Comparison of ENCODE assay signal across 1 cellular context in genomic region chr16:28491080-28491969, GRCh38.
TF ChIP-seq lines count a peak whose summit lies in the region.

No MANE protein-coding gene starts in this region.

TF ChIP-seq in HepG2, 621 proteins besides CTCF, POLR2A, EP300 and RAD21 (continued from another document and continues in another):
- TF ChIP-seq MTERF4 (CRISPR knock-in tag; IDR thresholded peaks at IDR 0.05) (peak; percentile 78; the same call in 1 of the 2 replicates), ETS1 (CRISPR knock-in tag; IDR thresholded peaks at IDR 0.05) (no peak), ZNF788 (CRISPR knock-in tag; IDR thresholded peaks at IDR 0.05; ENCODE audit: borderline replicate concordance) (no peak), MYPOP (CRISPR knock-in tag; IDR thresholded peaks at IDR 0.05) (peak; percentile 21), AHDC1 (CRISPR knock-in tag; IDR thresholded peaks at IDR 0.05; ENCODE audit: borderline replicate concordance) (no peak), POGK (CRISPR knock-in tag; conservative IDR thresholded peaks at IDR 0.05) (peak; percentile 38; the same call in 1 of the 2 replicates), ELF3 (CRISPR knock-in tag; IDR thresholded peaks at IDR 0.05) (0 out of 2 replicates have a peak, but pooled peaks have one; percentile 28), KMT2B (CRISPR knock-in tag; IDR thresholded peaks at IDR 0.05) (no peak; the same call in 1 of the 2 replicates), TP53 (CRISPR knock-in tag; conservative IDR thresholded peaks at IDR 0.05) (0 out of 2 replicates have a peak, but pooled peaks have one; percentile 11), ZNF431 (CRISPR knock-in tag; IDR thresholded peaks at IDR 0.05; ENCODE audit: borderline replicate concordance, low read depth) (no peak), ZNF781 (CRISPR knock-in tag; IDR thresholded peaks at IDR 0.05; ENCODE audit: borderline replicate concordance, not compliant biosample characterization) (no peak), KDM5A (IDR thresholded peaks at IDR 0.05; ENCODE audit: borderline replicate concordance, low read length) (no peak), U2AF1 (optimal IDR thresholded peaks at IDR 0.05; ENCODE audit: low read depth, low read length) (no peak), NR3C1 (CRISPR knock-in tag; IDR thresholded peaks at IDR 0.05) (no peak), ZNF501 (CRISPR knock-in tag; IDR thresholded peaks at IDR 0.05) (peak; percentile 89; the same call in 1 of the 2 replicates), ZNF607 (CRISPR knock-in tag; IDR thresholded peaks at IDR 0.05; ENCODE audit: borderline replicate concordance) (0 out of 2 replicates have a peak, but pooled peaks have one; percentile 3), KAT2B (IDR thresholded peaks at IDR 0.05; ENCODE audit: borderline replicate concordance, low read depth, low read length) (no peak), ZXDC (CRISPR knock-in tag; IDR thresholded peaks at IDR 0.05) (0 out of 2 replicates have a peak, but pooled peaks have one; percentile 45), ZNF660 (CRISPR knock-in tag; IDR thresholded peaks at IDR 0.05; ENCODE audit: borderline replicate concordance, low read depth) (no peak), ZSCAN5A (CRISPR knock-in tag; IDR thresholded peaks at IDR 0.05; ENCODE audit: borderline replicate concordance) (0 out of 2 replicates have a peak, but pooled peaks have one; percentile 5), ZNF451 (CRISPR knock-in tag; IDR thresholded peaks at IDR 0.05) (peak; percentile 87), ADNP (CRISPR knock-in tag; IDR thresholded peaks at IDR 0.05) (no peak), GTF2F1 (IDR thresholded peaks at IDR 0.05; ENCODE audit: low read length) (no peak), ISX (CRISPR knock-in tag; conservative IDR thresholded peaks at IDR 0.05) (no peak), SMYD3 (CRISPR knock-in tag; IDR thresholded peaks at IDR 0.05) (no peak), NONO (IDR thresholded peaks at IDR 0.05) (no peak), NONO (CRISPR knock-in tag; conservative IDR thresholded peaks at IDR 0.05) (no peak), ZNF160 (CRISPR knock-in tag; IDR thresholded peaks at IDR 0.05) (no peak; the same call in 1 of the 2 replicates), TFDP2 (CRISPR knock-in tag; IDR thresholded peaks at IDR 0.05) (no peak), ZNF687 (CRISPR knock-in tag; IDR thresholded peaks at IDR 0.05) (no peak), ZUFSP (CRISPR knock-in tag; IDR thresholded peaks at IDR 0.05; ENCODE audit: borderline replicate concordance) (no peak), NR1H2 (CRISPR knock-in tag; IDR thresholded peaks at IDR 0.05; ENCODE audit: borderline replicate concordance, low read depth) (no peak), NFIC (IDR thresholded peaks at IDR 0.05; ENCODE audit: low read length) (no peak), ZNF616 (CRISPR knock-in tag; IDR thresholded peaks at IDR 0.05; ENCODE audit: low read depth) (no peak), DMAP1 (CRISPR knock-in tag; IDR thresholded peaks at IDR 0.05) (peak; percentile 13; the same call in 1 of the 2 replicates), KLF13 (CRISPR knock-in tag; IDR thresholded peaks at IDR 0.05) (0 out of 2 replicates have a peak, but pooled peaks have one; percentile 63)
